ENCODE assay signal across 29 cellular contexts in genomic region chr7:85931919-85932318, GRCh38.
"Had no signal": no experiment of that assay in that cellular context is flagged by ENCODE, and none has a peak within 500 bp of the region (broad histone marks: within the 10 kb centered on the region; RNA-seq: fewer than 3 reads in every experiment).

No MANE protein-coding gene starts in this region.

- H3K36me3 Mint-ChIP-seq: stimulated activated effector memory CD8-positive, alpha-beta T cell treated with anti-CD3 and anti-CD28 coated beads, Interleukin-12 subunit alpha, Interleukin-12 subunit beta, amount 100 ng/mL, for 72 hours; stimulated activated memory B cell treated with anti-CD40 and anti-IgM and Interleukin-4, amounts not matched to agents 10 μg/mL and 1 μg/mL and 100 μg/mL, for 72 hours; stimulated activated naive B cell treated with anti-CD40 and anti-IgM and Interleukin-4, amounts not matched to agents 10 μg/mL and 1 μg/mL and 100 μg/mL, for 72 hours; type B pancreatic cell had no signal

- H3K4me1 ChIP-seq: stomach, suprapubic skin, testis, thyroid gland, tibial artery, tibial nerve, transverse colon, upper lobe of left lung, upper lobe of right lung, uterus, vagina had no signal

- H3K4me3 Mint-ChIP-seq: stimulated activated effector memory CD8-positive, alpha-beta T cell treated with anti-CD3 and anti-CD28 coated beads, Interleukin-12 subunit alpha, Interleukin-12 subunit beta, amount 100 ng/mL, for 72 hours; stimulated activated memory B cell treated with anti-CD40 and anti-IgM and Interleukin-4, amounts not matched to agents 10 μg/mL and 1 μg/mL and 100 μg/mL, for 72 hours; stimulated activated naive B cell treated with anti-CD40 and anti-IgM and Interleukin-4, amounts not matched to agents 10 μg/mL and 1 μg/mL and 100 μg/mL, for 72 hours; stimulated activated naive CD8-positive, alpha-beta T cell treated with anti-CD3 and anti-CD28 coated beads, Interleukin-15, amount 100 ng/mL, for 72 hours; stimulated activated naive CD8-positive, alpha-beta T cell treated with anti-CD3 and anti-CD28 coated beads, Interleukin-15, Interleukin-2, amounts not matched to agents 100 ng/mL and 50 ng/mL, for 24 hours; type B pancreatic cell had no signal

- H3K36me3 ChIP-seq: stomach, suprapubic skin, thoracic aorta, thyroid gland, tibial artery, tibial nerve, transverse colon, upper lobe of left lung, upper lobe of right lung, uterus, vagina had no signal

- H3K27me3 ChIP-seq: stomach, suprapubic skin, testis, thyroid gland, tibial artery, tibial nerve, transverse colon, upper lobe of left lung, upper lobe of right lung, uterus, vagina had no signal

- H3K4me1 Mint-ChIP-seq: stimulated activated effector memory CD8-positive, alpha-beta T cell treated with anti-CD3 and anti-CD28 coated beads, Interleukin-12 subunit alpha, Interleukin-12 subunit beta, amount 100 ng/mL, for 72 hours; stimulated activated memory B cell treated with anti-CD40 and anti-IgM and Interleukin-4, amounts not matched to agents 10 μg/mL and 1 μg/mL and 100 μg/mL, for 72 hours; stimulated activated naive B cell treated with anti-CD40 and anti-IgM and Interleukin-4, amounts not matched to agents 10 μg/mL and 1 μg/mL and 100 μg/mL, for 72 hours; stimulated activated naive CD8-positive, alpha-beta T cell treated with anti-CD3 and anti-CD28 coated beads, Interleukin-15, amount 100 ng/mL, for 72 hours had no signal

- H3K27ac ChIP-seq: stomach, suprapubic skin, testis, thoracic aorta, thyroid gland, tibial artery, tibial nerve, transverse colon, upper lobe of left lung, upper lobe of right lung, uterus, vagina had no signal

- H3K27me3 Mint-ChIP-seq: stimulated activated memory B cell treated with anti-CD40 and anti-IgM and Interleukin-4, amounts not matched to agents 10 μg/mL and 1 μg/mL and 100 μg/mL, for 72 hours; stimulated activated naive B cell treated with anti-CD40 and anti-IgM and Interleukin-4, amounts not matched to agents 10 μg/mL and 1 μg/mL and 100 μg/mL, for 72 hours; stimulated activated naive CD8-positive, alpha-beta T cell treated with anti-CD3 and anti-CD28 coated beads, Interleukin-15, amount 100 ng/mL, for 72 hours; stimulated activated naive CD8-positive, alpha-beta T cell treated with anti-CD3 and anti-CD28 coated beads, Interleukin-15, Interleukin-2, amounts not matched to agents 100 ng/mL and 50 ng/mL, for 24 hours; type B pancreatic cell had no signal

- H3K9me3 ChIP-seq: testis, thyroid gland, upper lobe of right lung, uterus, vagina had no signal

- H3K27ac Mint-ChIP-seq: stimulated activated effector memory CD8-positive, alpha-beta T cell treated with anti-CD3 and anti-CD28 coated beads, Interleukin-12 subunit alpha, Interleukin-12 subunit beta, amount 100 ng/mL, for 72 hours; stimulated activated memory B cell treated with anti-CD40 and anti-IgM and Interleukin-4, amounts not matched to agents 10 μg/mL and 1 μg/mL and 100 μg/mL, for 72 hours; stimulated activated naive B cell treated with anti-CD40 and anti-IgM and Interleukin-4, amounts not matched to agents 10 μg/mL and 1 μg/mL and 100 μg/mL, for 72 hours; stimulated activated naive CD8-positive, alpha-beta T cell treated with anti-CD3 and anti-CD28 coated beads, Interleukin-15, amount 100 ng/mL, for 72 hours; stimulated activated naive CD8-positive, alpha-beta T cell treated with anti-CD3 and anti-CD28 coated beads, Interleukin-15, Interleukin-2, amounts not matched to agents 100 ng/mL and 50 ng/mL, for 24 hours; type B pancreatic cell had no signal

- H3K4me3 ChIP-seq: stomach, suprapubic skin, testis, thoracic aorta, thyroid gland, tibial artery, tibial nerve, transverse colon, upper lobe of left lung, upper lobe of right lung, uterus, vagina had no signal

- ATAC-seq: stimulated activated effector memory CD8-positive, alpha-beta T cell treated with anti-CD3 and anti-CD28 coated beads, Interleukin-12 subunit alpha, Interleukin-12 subunit beta, amount 100 ng/mL, for 72 hours; stimulated activated memory B cell treated with anti-CD40 and anti-IgM and Interleukin-4, amounts not matched to agents 10 μg/mL and 1 μg/mL and 100 μg/mL, for 72 hours; stimulated activated naive B cell treated with anti-CD40 and anti-IgM and Interleukin-4, amounts not matched to agents 10 μg/mL and 1 μg/mL and 100 μg/mL, for 72 hours; stimulated activated naive CD8-positive, alpha-beta T cell treated with anti-CD3 and anti-CD28 coated beads, Interleukin-15, amount 100 ng/mL, for 72 hours; stimulated activated naive CD8-positive, alpha-beta T cell treated with anti-CD3 and anti-CD28 coated beads, Interleukin-15, Interleukin-2, amounts not matched to agents 100 U/mL and 50 U/mL, for 24 hours; upper lobe of right lung had no signal

- DNase-seq: stimulated activated CD4-positive, alpha-beta T cell treated with anti-CD3 and anti-CD28 coated beads, Interleukin-2, amount 100 ng/mL, for 48 hours; stimulated activated CD4-positive, alpha-beta T cell treated with anti-CD3 and anti-CD28 coated beads, Interleukin-4, amount 100 ng/mL, for 1 hour; stimulated activated CD4-positive, alpha-beta T cell treated with anti-CD3 and anti-CD28 coated beads, Interleukin-4, amount 100 ng/mL, for 24 hours; stimulated activated CD4-positive, alpha-beta T cell treated with anti-CD3 and anti-CD28 coated beads, Interleukin-4, amount 100 ng/mL, for 4 hours; stimulated activated CD8-positive, alpha-beta memory T cell treated with anti-CD3 and anti-CD28 coated beads, Interleukin-4, amount 100 ng/mL, for 48 hours; stimulated activated naive B cell treated with anti-CD40 and anti-IgM and Interleukin-4, amounts not matched to agents 10 μg/mL and 1 μg/mL and 100 μg/mL, for 72 hours; stimulated activated naive CD4-positive, alpha-beta T cell; stimulated activated naive CD4-positive, alpha-beta T cell treated with Interleukin-2 at 50 U/mL for 16 hours; stimulated activated naive CD8-positive, alpha-beta T cell treated with anti-CD3 and anti-CD28 coated beads, Interleukin-15, amount 100 ng/mL, for 72 hours; stimulated activated naive CD8-positive, alpha-beta T cell treated with anti-CD3 and anti-CD28 coated beads, Interleukin-15, Interleukin-2, amounts not matched to agents 100 U/mL and 50 U/mL, for 24 hours; stomach; substantia nigra; testis; thyroid gland; tibial artery; transverse colon; trophoblast cell; upper lobe of left lung; upper lobe of right lung; uterus had no signal

- FAIRE-seq: urothelium cell line had no signal
